In the genomic region with DNA sequence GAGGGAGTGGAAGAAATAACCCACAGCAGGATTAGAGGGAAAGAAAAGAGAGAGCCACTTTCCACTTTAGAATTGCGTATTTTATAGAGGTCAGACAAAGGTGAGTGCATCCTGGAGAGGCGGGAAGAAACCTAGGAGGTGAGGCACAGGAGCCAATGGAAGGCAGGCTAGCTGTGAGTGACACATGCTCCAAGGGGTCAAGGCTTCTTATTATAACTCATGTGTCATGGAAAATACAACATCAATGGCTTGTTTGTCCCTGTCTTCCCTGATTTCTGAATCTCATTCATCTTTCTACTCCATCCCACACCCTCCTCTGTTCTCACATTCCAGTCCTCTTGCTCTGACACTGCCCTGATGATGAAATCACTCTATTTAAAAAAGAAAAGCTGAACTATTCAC, we compare ENCODE assay signal across 14 cellular contexts. TPM values are rescaled to one million over a fixed set of nuclear protein-coding genes. Genes with fewer than 3 reads are reported as not detected.
DNase-seq lines count a peak whose midpoint lies in the region; ATAC-seq, FAIRE-seq and TF ChIP-seq lines count a peak whose summit lies in the region.
"Had no signal": no experiment of that assay in that cellular context is flagged by ENCODE, and none has a peak within 500 bp of the region (broad histone marks: within the 10 kb centered on the region; RNA-seq: fewer than 3 reads in every experiment).

No MANE protein-coding gene starts in this region.

- no peak for TF ChIP-seq RAD21 in GM12878 (IDR thresholded peaks at IDR 0.05; ENCODE audit: insufficient read depth, low read depth, low read length)

- no peaks in the 10 kb centered on the region for H3K9me3 ChIP-seq in heart left ventricle
- H3K9me3 ChIP-seq in right atrium auricular region: no peaks in the 10 kb centered on the region
- no peaks in the 10 kb centered on the region for H3K9me3 ChIP-seq in GM12878 (replicated peaks; ENCODE audit: control insufficient read depth, insufficient read depth, low read length)
- H3K9me3 ChIP-seq in thyroid gland: no peaks in the 10 kb centered on the region
- H3K9me3 ChIP-seq in neural progenitor cell (ENCODE audit: low read depth): no peaks in the 10 kb centered on the region

- H3K4me3 ChIP-seq in heart left ventricle (no peak overlapping the region), right atrium auricular region (no peak overlapping the region), GM12878 (no peak overlapping the region), thyroid gland (replicated peaks in 1 of 3) (no peak overlapping the region), neural progenitor cell (no peak overlapping the region)

- H3K9me3 Mint-ChIP-seq in neural progenitor cell: no peaks in the 10 kb centered on the region

- H3K4me2 ChIP-seq in GM12878 (ENCODE audit: control insufficient read depth, insufficient read depth): no peak overlapping the region
- no peak overlapping the region for H3K4me2 ChIP-seq in neural progenitor cell

- H3K4me1 ChIP-seq in heart left ventricle: peaks cover 0 to 47% (median 19%) of the 10 kb centered on the region in 12 donors
- peaks cover 0 to 45% of the 10 kb centered on the region in 2 donors for H3K4me1 ChIP-seq in right atrium auricular region
- peaks cover 6% of the 10 kb centered on the region for H3K4me1 ChIP-seq in GM12878 (ENCODE audit: control insufficient read depth, insufficient read depth, low read length)
- H3K4me1 ChIP-seq in thyroid gland: peaks cover 34 to 60% of the 10 kb centered on the region in 2 donors
- H3K4me1 ChIP-seq in neural progenitor cell: peaks cover 9% of the 10 kb centered on the region

- H3K27ac ChIP-seq in heart left ventricle (peak overlapping the region in 4 of 12 donors; percentile 21 to 44 (median 32)), right atrium auricular region (no peak overlapping the region), GM12878 (ENCODE audit: control insufficient read depth, insufficient read depth) (no peak overlapping the region), thyroid gland (peak overlapping the region in 2 of 3 donors; percentile 72 to 97), neural progenitor cell (no peak overlapping the region)

- no peak for TF ChIP-seq EP300 in GM12878 (IDR thresholded peaks at IDR 0.05; ENCODE audit: borderline replicate concordance in 1 of 2, control insufficient read depth in 1 of 2, low read depth in 2 of 2, low read length in 2 of 2)

- ATAC-seq in heart left ventricle (peak in 3 of 4 donors; percentile 27 to 65 (median 54)), GM12878 (no peak)

- H4K20me1 ChIP-seq in GM12878 (ENCODE audit: control insufficient read depth, insufficient read depth): no peaks in the 10 kb centered on the region
- no peaks in the 10 kb centered on the region for H4K20me1 ChIP-seq in neural progenitor cell (ENCODE audit: low read depth)

- no peaks in the 10 kb centered on the region for H3K36me3 Mint-ChIP-seq in neural progenitor cell

- in situ Hi-C loops in GM12878 (cut with MboI): no loop called here
- in situ Hi-C loops in GM13977 (cut with MboI; ENCODE audit: low pct_unique_long_range_greater_than_20kb, low sequenced_read_pairs, unreplicated experiment): no loop called here

- intact Hi-C loops in heart left ventricle (cut with DNase I) (no loop called here), GM12878 (cut with micrococcal nuclease; ENCODE audit: unreplicated experiment) (loop anchor here (10.0 kb wide), 1 partner anchor 511 kb away; a partner anchor contains a TSS), thyroid gland (cut with DNase I) (no loop called here)

- H3K27me3 ChIP-seq in heart left ventricle (no peaks in the 10 kb centered on the region), right atrium auricular region (no peaks in the 10 kb centered on the region), GM12878 (replicated peaks in 1 of 2; ENCODE audit: control insufficient read depth in 2 of 2, insufficient read depth in 2 of 2, low read length in 1 of 2) (no peaks in the 10 kb centered on the region), thyroid gland (no peaks in the 10 kb centered on the region), neural progenitor cell (no peaks in the 10 kb centered on the region)

- no TSS peak for BruUV-seq in GM12878 (replicated peaks; lab: Mats Ljungman, UMichigan)

- no peak overlapping the region for H3K27ac Mint-ChIP-seq in neural progenitor cell

- SMC1A ChIA-PET in GM12878 (lab: Charles Lee; ENCODE audit: uncharacterized antibody, unreplicated experiment): interaction anchor here (0.7 to 7.1 kb wide), 8 partner anchors 12 to 506 kb away, joined by 3 to 69 read pairs (median 6); a partner anchor contains a TSS

- no peaks in the 10 kb centered on the region for H3F3A ChIP-seq in neural progenitor cell (ENCODE audit: low read depth)

- H3K79me2 ChIP-seq in GM12878 (ENCODE audit: control insufficient read depth, insufficient read depth, low read length): no peaks in the 10 kb centered on the region
- no peaks in the 10 kb centered on the region for H3K79me2 ChIP-seq in neural progenitor cell (ENCODE audit: low read depth)

- TF ChIP-seq POLR2A in heart left ventricle (IDR thresholded peaks at IDR 0.05) (no peak), GM12878 (IDR thresholded peaks at IDR 0.05; ENCODE audit: low read depth, low read length) (no peak), thyroid gland (IDR thresholded peaks at IDR 0.05) (no peak)

- no peak overlapping the region for H2AFZ ChIP-seq in GM12878 (ENCODE audit: control insufficient read depth, low read depth, low read length)
- H2AFZ ChIP-seq in neural progenitor cell (replicated peaks): no peak overlapping the region

- 87 to 91% (median 88%) methylated on average over 2 of the region's 2 CpGs for WGBS in heart left ventricle, 4 donors
- WGBS in GM12878 (ENCODE audit: insufficient coverage, insufficient replicate concordance, low lambda C conversion rate, missing lambda C conversion rate): 78% methylated on average over 2 of the region's 2 CpGs
- 72 to 79% methylated on average over 2 of the region's 2 CpGs for WGBS in thyroid gland, 2 donors

- DNase-seq in heart left ventricle (no peak), right atrium auricular region (ENCODE audit: low spot score) (no peak), GM12878 (ENCODE audit: low read depth, low spot score) (no peak), iPS-NIHi7 (ENCODE audit: extremely low spot score) (peak; percentile 29), thyroid gland (no peak), pons (ENCODE audit: low spot score) (no peak), neural progenitor cell (ENCODE audit: low spot score) (no peak), GM13977 (ENCODE audit: low spot score) (no peak)
- DNase-seq: activated T-cell treated with anti-CD3 and anti-CD28 coated beads, Interleukin-2, amount 50 U/mL, for 48 hours; KG1; NCI-H69; occipital lobe; T-helper 9 cell had no signal

- CTCF ChIA-PET in GM12878 (lab: Yijun Ruan, JAX): interaction anchor here (0.5 to 4.5 kb wide), 3 partner anchors 26 to 433 kb away, joined by 3 to 19 read pairs (median 12); no protein-coding TSS in a partner anchor

- H3K36me3 ChIP-seq in heart left ventricle (peaks cover 0 to 4% (median 0%) of the 10 kb centered on the region in 9 donors), right atrium auricular region (no peaks in the 10 kb centered on the region), GM12878 (ENCODE audit: control insufficient read depth in 2 of 2, insufficient read depth in 2 of 2, low read length in 1 of 2) (no peaks in the 10 kb centered on the region), thyroid gland (no peaks in the 10 kb centered on the region), neural progenitor cell (no peaks in the 10 kb centered on the region)

- TF ChIP-seq CTCF in heart left ventricle (IDR thresholded peaks at IDR 0.05) (no peak), right atrium auricular region (IDR thresholded peaks at IDR 0.05) (no peak), GM12878 (IDR thresholded peaks at IDR 0.05 in 2 of 3, conservative IDR thresholded peaks at IDR 0.05 in 1 of 3; ENCODE audit: control insufficient read depth in 2 of 3, extremely low read depth in 1 of 3, insufficient read depth in 1 of 3, low read depth in 3 of 3, low read length in 3 of 3) (no peak), thyroid gland (IDR thresholded peaks at IDR 0.05) (no peak), neural progenitor cell (IDR thresholded peaks at IDR 0.05) (no peak), GM13977 (IDR thresholded peaks at IDR 0.05; ENCODE audit: extremely low read depth, insufficient read depth, missing control alignments) (no peak)

- no peaks in the 10 kb centered on the region for H3K27me3 Mint-ChIP-seq in neural progenitor cell (ENCODE audit: insufficient read depth, low read depth)

- no peak overlapping the region for H3K4me3 Mint-ChIP-seq in neural progenitor cell

- RAD21 ChIA-PET in GM12878 (lab: Charles Lee; ENCODE audit: unreplicated experiment): interaction anchor here (0.6 to 1.7 kb wide), 5 partner anchors 26 to 506 kb away, joined by 3 to 6 read pairs (median 3); no protein-coding TSS in a partner anchor

- FAIRE-seq in GM12878 (lab: Jason Lieb, UNC): no peak
- FAIRE-seq: colon had no signal

- H3K4me1 Mint-ChIP-seq in neural progenitor cell: peaks cover 8% of the 10 kb centered on the region

- H3K9ac ChIP-seq in GM12878 (ENCODE audit: control insufficient read depth, insufficient read depth, low read length) (no peak overlapping the region), neural progenitor cell (no peak overlapping the region)

- POLR2A ChIA-PET in GM12878 (lab: Charles Lee): interaction anchor here (0.5 to 0.8 kb wide), 2 partner anchors 105 to 146 kb away, joined by 3 read pairs; no protein-coding TSS in a partner anchor

RNA-seq across cellular contexts. Expression of a gene that starts 14.4 kb away (rescaled TPM):
- 100 to 1,000 TPM in 1 of 9 donors, 10 to 100 TPM in 8; 12.9 to 119 (median 28.7) TPM for total RNA-seq in heart left ventricle
- polyA plus RNA-seq in heart left ventricle: 10 to 100 TPM; 25.3 to 92.6 TPM
- 10 to 100 TPM; 39.4 to 54.0 TPM for total RNA-seq in right atrium auricular region
- total RNA-seq in GM12878 (2013; cell fraction: nucleolus; rRNA removed): 1.3 and 3.0 TPM in 2 replicates
- 0.28 and 0.33 TPM in 2 replicates for total RNA-seq in GM12878 (2014; rRNA removed)
- total RNA-seq in GM12878 (2014; rRNA removed; fragmentation: Illumina TruSeq; extraction: Trizol): 0.58 and 0.78 TPM in 2 replicates
- 1.1 and 1.2 TPM in 2 replicates for total RNA-seq in GM12878 (2021)
- polyA plus RNA-seq in GM12878 (2011; ENCODE audit: low read depth): not detected
- polyA plus RNA-seq in GM12878 (2011; rRNA removed): 14.7 and 23.4 TPM in 2 replicates
- polyA plus RNA-seq in GM12878 (2011; cell fraction: cytosol; rRNA removed): 12.7 and 13.3 TPM in 2 replicates
- 10.1 and 13.7 TPM in 2 replicates for polyA plus RNA-seq in GM12878 (2011; cell fraction: nucleus; rRNA removed)
- polyA plus RNA-seq in GM12878 (2012): not detected in 2 replicates
- polyA plus RNA-seq in GM12878 (2014; fragmentation: Illumina TruSeq; extraction: Trizol): 0.85 and 0.89 TPM in 2 replicates
- under 1 TPM; 0.90 to 0.92 TPM for polyA plus RNA-seq in GM12878 (2014; fragmentation: Nextera tagmentation; extraction: Ambion mirVana)
- polyA plus RNA-seq in GM12878 (2014; rRNA removed): 0.32 and 0.74 TPM in 2 replicates
- polyA plus RNA-seq in GM12878 (2016; fragmentation: Nextera tagmentation; extraction: Ambion mirVana): 1 to 10 TPM; 1.2 to 2.1 TPM
- polyA minus RNA-seq in GM12878 (2011; rRNA and poly(A)+ RNA removed): 11.5 and 13.7 TPM in 2 replicates
- polyA minus RNA-seq in GM12878 (2011; cell fraction: cytosol; rRNA and poly(A)+ RNA removed): 6.5 and 14.3 TPM in 2 replicates
- polyA minus RNA-seq in GM12878 (2011; cell fraction: nucleus; rRNA and poly(A)+ RNA removed): 8.3 and 8.7 TPM in 2 replicates
- 100 to 1,000 TPM in 3 of 4 donors, 10 to 100 TPM in 1; 98.7 to 213 (median 156) TPM for total RNA-seq in thyroid gland
- 1.7 and 1.9 TPM in 2 replicates for total RNA-seq in neural progenitor cell (ENCODE audit: low replicate concordance)

Comparison
In these comparisons a context has a peak if more than half of its experiments do, and no peak if none do; other contexts are left out.
1. H3K27ac ChIP-seq: peak in thyroid gland (2 of 3); none in right atrium auricular region (0 of 2), GM12878 (single experiment) and neural progenitor cell (single experiment).